ENCODE assay signal across 8 cellular contexts in the genomic region with DNA sequence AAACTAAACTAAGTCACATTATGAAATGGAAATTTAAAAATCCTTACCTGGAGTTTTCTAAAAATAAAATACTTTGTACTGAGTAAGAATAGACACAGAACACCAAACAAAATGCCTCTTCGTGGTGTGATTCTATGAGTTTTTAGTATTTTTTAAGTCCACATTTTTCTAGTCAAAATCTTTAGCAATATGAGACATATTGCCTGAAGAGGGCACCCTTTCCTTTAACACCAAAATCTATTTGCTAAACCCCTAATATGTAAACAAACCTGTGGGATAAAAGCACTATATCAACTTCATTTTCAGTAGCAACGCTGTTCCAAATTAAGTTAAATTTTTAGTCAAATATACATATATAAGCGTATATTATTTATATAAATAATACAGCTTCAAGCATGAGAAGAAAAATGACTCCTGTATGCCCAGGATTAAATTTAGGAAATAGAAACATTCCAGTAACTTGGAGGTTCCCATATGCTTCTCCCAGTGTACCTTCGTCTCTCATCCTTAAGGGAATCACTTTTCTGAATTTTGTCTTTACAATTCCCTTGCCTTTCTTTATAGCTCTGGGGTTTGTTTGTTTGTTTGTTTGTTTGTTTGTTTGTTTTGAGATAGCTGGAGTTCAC. TPM values are rescaled to one million over a fixed set of nuclear protein-coding genes. Genes with fewer than 3 reads are reported as not detected.
DNase-seq lines count a peak whose midpoint lies in the region; ATAC-seq and TF ChIP-seq lines count a peak whose summit lies in the region.

No MANE protein-coding gene starts in this region.

- DNase-seq in NCI-H345 treated with DMSO at 0.1 percent for 48 hours (lab: John Stamatoyannopoulos, UW; ENCODE audit: unreplicated experiment) (peak; percentile 14), MCF 10A (ENCODE audit: unreplicated experiment) (peak; percentile 68)

- no peaks in the 10 kb centered on the region for H3K36me3 Mint-ChIP-seq in MCF 10A (ENCODE audit: insufficient read depth, unreplicated experiment)

- no peaks in the 10 kb centered on the region for H3K9me3 ChIP-seq in liver (ENCODE audit: control insufficient read depth in 4 of 4, low read length in 3 of 4)

- TF ChIP-seq CTCF in 22Rv1 (IDR thresholded peaks at IDR 0.05) = peak; percentile 82
- peak; percentile 44 for TF ChIP-seq CTCF in GM12873 (IDR thresholded peaks at IDR 0.05; ENCODE audit: insufficient read depth, low read depth, low read length, missing control alignments)
- peak; percentile 61 for TF ChIP-seq CTCF in MCF 10A (IDR thresholded peaks at IDR 0.05; ENCODE audit: unreplicated experiment)
- TF ChIP-seq CTCF in liver (IDR thresholded peaks at IDR 0.05; ENCODE audit: low read depth, low read length, missing input control) = peak; percentile 50

- no peak overlapping the region for H3K4me3 ChIP-seq in liver (ENCODE audit: low read depth in 1 of 3, low read length in 3 of 3)

- H3K4me3 Mint-ChIP-seq in MCF 10A (ENCODE audit: unreplicated experiment) = no peak overlapping the region

- no TSS peak for BruUV-seq in MCF 10A (replicated peaks; lab: Mats Ljungman, UMichigan)

- no peak overlapping the region for H3K9ac ChIP-seq in liver (ENCODE audit: low read depth in 1 of 2, low read length in 2 of 2)

- H3K27ac Mint-ChIP-seq in MCF 10A (ENCODE audit: low read depth, unreplicated experiment) = no peak overlapping the region

- WGBS in liver = 12% methylated on average over 4 of the region's 4 CpGs

- peak; percentile 87 to 89 for TF ChIP-seq RAD21 in liver (IDR thresholded peaks at IDR 0.05)

- POLR2A ChIA-PET in MCF 10A (lab: Yijun Ruan, JAX) = interaction anchor here (0.8 to 1.9 kb wide), 2 partner anchors 23 to 63 kb away, joined by 3 to 13 read pairs; partner anchors contain the start of gene PGM2

- intact Hi-C loops in MCF 10A (cut with micrococcal nuclease) = loop anchor here (1.0 to 5.0 kb wide), 3 partner anchors 116 to 232 kb away; partner anchors contain the start of gene RELL1

- no peaks in the 10 kb centered on the region for H3K27me3 ChIP-seq in liver (ENCODE audit: control insufficient read depth in 4 of 4, insufficient read depth in 4 of 4, low read length in 3 of 4)

- no peaks in the 10 kb centered on the region for H3K9me3 Mint-ChIP-seq in MCF 10A (ENCODE audit: unreplicated experiment)

- H3K27ac ChIP-seq in 22Rv1 = no peak overlapping the region
- H3K27ac ChIP-seq in liver (ENCODE audit: low read depth in 1 of 2, low read length in 2 of 2) = no peak overlapping the region

- H3K36me3 ChIP-seq in liver (ENCODE audit: control insufficient read depth in 4 of 4, insufficient read depth in 3 of 4, low read depth in 1 of 4, low read length in 3 of 4) = no peaks in the 10 kb centered on the region

- ATAC-seq in HG02840 (IDR thresholded peaks at IDR 0.05; ENCODE audit: low FRiP score, unreplicated experiment) (no peak), HG02884 (IDR thresholded peaks at IDR 0.05; ENCODE audit: unreplicated experiment) (no peak), GM18907 (IDR thresholded peaks at IDR 0.05; ENCODE audit: unreplicated experiment) (no peak)

- no peaks in the 10 kb centered on the region for H3K27me3 Mint-ChIP-seq in MCF 10A (ENCODE audit: insufficient read depth, unreplicated experiment)

- no peaks in the 10 kb centered on the region for H3K4me1 ChIP-seq in liver (ENCODE audit: control insufficient read depth in 4 of 4, insufficient read depth in 4 of 4, low read length in 3 of 4)

- CTCF ChIA-PET in MCF 10A (lab: Yijun Ruan, JAX) = interaction anchor here (0.7 to 9.5 kb wide), 29 partner anchors 9 to 1015 kb away, joined by 3 to 154 read pairs (median 4); no protein-coding TSS in a partner anchor

- H3K4me1 Mint-ChIP-seq in MCF 10A (ENCODE audit: insufficient read depth, unreplicated experiment) = peaks cover 10% of the 10 kb centered on the region

TF ChIP-seq in liver, 16 proteins besides CTCF, POLR2A, EP300 and RAD21:
- TF ChIP-seq HNF4G (IDR thresholded peaks at IDR 0.05) (no peak), NR2F2 (IDR thresholded peaks at IDR 0.05) (no peak), JUND (IDR thresholded peaks at IDR 0.05) (no peak), FOXA2 (IDR thresholded peaks at IDR 0.05) (no peak), FOXA1 (IDR thresholded peaks at IDR 0.05) (no peak), YY1 (IDR thresholded peaks at IDR 0.05) (no peak)
- TF ChIP-seq, protein P1, sequence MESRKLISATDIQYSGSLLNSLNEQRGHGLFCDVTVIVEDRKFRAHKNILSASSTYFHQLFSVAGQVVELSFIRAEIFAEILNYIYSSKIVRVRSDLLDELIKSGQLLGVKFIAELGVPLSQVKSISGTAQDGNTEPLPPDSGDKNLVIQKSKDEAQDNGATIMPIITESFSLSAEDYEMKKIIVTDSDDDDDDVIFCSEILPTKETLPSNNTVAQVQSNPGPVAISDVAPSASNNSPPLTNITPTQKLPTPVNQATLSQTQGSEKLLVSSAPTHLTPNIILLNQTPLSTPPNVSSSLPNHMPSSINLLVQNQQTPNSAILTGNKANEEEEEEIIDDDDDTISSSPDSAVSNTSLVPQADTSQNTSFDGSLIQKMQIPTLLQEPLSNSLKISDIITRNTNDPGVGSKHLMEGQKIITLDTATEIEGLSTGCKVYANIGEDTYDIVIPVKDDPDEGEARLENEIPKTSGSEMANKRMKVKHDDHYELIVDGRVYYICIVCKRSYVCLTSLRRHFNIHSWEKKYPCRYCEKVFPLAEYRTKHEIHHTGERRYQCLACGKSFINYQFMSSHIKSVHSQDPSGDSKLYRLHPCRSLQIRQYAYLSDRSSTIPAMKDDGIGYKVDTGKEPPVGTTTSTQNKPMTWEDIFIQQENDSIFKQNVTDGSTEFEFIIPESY (IDR thresholded peaks at IDR 0.05) = no peak
- TF ChIP-seq, protein P2, sequence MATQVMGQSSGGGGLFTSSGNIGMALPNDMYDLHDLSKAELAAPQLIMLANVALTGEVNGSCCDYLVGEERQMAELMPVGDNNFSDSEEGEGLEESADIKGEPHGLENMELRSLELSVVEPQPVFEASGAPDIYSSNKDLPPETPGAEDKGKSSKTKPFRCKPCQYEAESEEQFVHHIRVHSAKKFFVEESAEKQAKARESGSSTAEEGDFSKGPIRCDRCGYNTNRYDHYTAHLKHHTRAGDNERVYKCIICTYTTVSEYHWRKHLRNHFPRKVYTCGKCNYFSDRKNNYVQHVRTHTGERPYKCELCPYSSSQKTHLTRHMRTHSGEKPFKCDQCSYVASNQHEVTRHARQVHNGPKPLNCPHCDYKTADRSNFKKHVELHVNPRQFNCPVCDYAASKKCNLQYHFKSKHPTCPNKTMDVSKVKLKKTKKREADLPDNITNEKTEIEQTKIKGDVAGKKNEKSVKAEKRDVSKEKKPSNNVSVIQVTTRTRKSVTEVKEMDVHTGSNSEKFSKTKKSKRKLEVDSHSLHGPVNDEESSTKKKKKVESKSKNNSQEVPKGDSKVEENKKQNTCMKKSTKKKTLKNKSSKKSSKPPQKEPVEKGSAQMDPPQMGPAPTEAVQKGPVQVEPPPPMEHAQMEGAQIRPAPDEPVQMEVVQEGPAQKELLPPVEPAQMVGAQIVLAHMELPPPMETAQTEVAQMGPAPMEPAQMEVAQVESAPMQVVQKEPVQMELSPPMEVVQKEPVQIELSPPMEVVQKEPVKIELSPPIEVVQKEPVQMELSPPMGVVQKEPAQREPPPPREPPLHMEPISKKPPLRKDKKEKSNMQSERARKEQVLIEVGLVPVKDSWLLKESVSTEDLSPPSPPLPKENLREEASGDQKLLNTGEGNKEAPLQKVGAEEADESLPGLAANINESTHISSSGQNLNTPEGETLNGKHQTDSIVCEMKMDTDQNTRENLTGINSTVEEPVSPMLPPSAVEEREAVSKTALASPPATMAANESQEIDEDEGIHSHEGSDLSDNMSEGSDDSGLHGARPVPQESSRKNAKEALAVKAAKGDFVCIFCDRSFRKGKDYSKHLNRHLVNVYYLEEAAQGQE (IDR thresholded peaks at IDR 0.05) = no peak

RNA-seq across cellular contexts. Expression of gene PGM2, which starts 23.0 kb away (rescaled TPM):
- total RNA-seq in MCF 10A (2022) = 23.9 and 27.9 TPM in 2 replicates
- 10 to 100 TPM; 11.6 to 11.9 TPM for total RNA-seq in liver
- 1 to 10 TPM; 4.0 to 4.2 TPM for polyA plus RNA-seq in liver
